In the genomic region with DNA sequence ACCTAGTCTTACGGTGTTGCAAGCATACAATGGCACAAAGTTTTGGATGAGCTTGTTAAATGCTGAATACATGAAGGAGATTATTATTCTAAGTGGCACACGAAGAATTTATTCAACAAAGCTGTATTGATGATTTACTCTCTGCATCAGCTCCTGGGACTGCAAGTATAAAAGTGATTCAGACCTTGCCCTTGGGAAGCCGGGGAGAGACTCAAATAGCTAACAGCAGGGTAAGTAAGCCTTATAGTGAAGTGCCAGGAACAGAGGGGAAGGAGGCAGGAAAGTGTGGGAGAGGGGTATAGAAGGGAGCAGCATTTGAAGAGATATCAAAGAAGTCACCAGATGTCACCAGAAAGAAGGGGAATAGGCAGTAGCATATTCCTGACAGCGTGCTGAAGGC, we compare ENCODE assay signal across 25 cellular contexts.
DNase-seq lines count a peak whose midpoint lies in the region.
"Had no signal": no experiment of that assay in that cellular context is flagged by ENCODE, and none has a peak within 500 bp of the region (broad histone marks: within the 10 kb centered on the region; RNA-seq: fewer than 3 reads in every experiment).

No MANE protein-coding gene starts in this region.

- no peak overlapping the region for H3K27ac Mint-ChIP-seq in activated T-helper 1 cell treated with anti-CD3 and anti-CD28 coated beads, Interleukin-12 subunit alpha, Interleukin-12 subunit beta, Interleukin-2, Interleukin-4 antibody, amounts not matched to agents 30 ng/mL and 10 ng/mL and 1 ng/mL, durations not matched to agents 14 hours and 24 hours and 36 hours
- H3K27ac Mint-ChIP-seq: activated CD8-positive, alpha-beta T cell treated with anti-CD3 and anti-CD28 coated beads, Interleukin-2, amount 10 ng/mL, durations not matched to agents 7 days and 5 days; dendritic cell treated with granulocyte-macrophage colony-stimulating factor and Interleukin-4, amounts not matched to agents 40 ng/mL and 50 ng/mL, for 4 days; mesothelial cell of epicardium had no signal

- H3K9me3 Mint-ChIP-seq in activated T-helper 1 cell treated with anti-CD3 and anti-CD28 coated beads, Interleukin-12 subunit alpha, Interleukin-12 subunit beta, Interleukin-2, Interleukin-4 antibody, amounts not matched to agents 30 ng/mL and 10 ng/mL and 1 ng/mL, durations not matched to agents 14 hours and 24 hours and 36 hours, result no peaks in the 10 kb centered on the region
- H3K9me3 Mint-ChIP-seq: dendritic cell treated with granulocyte-macrophage colony-stimulating factor and Interleukin-4, amounts not matched to agents 40 ng/mL and 50 ng/mL, for 4 days; mesothelial cell of epicardium; naive thymus-derived CD4-positive, alpha-beta T cell had no signal

- H3K36me3 Mint-ChIP-seq in activated T-helper 1 cell treated with anti-CD3 and anti-CD28 coated beads, Interleukin-12 subunit alpha, Interleukin-12 subunit beta, Interleukin-2, Interleukin-4 antibody, amounts not matched to agents 30 ng/mL and 10 ng/mL and 1 ng/mL, durations not matched to agents 14 hours and 24 hours and 36 hours (ENCODE audit: low read depth), result no peaks in the 10 kb centered on the region
- H3K36me3 Mint-ChIP-seq: mesothelial cell of epicardium had no signal

- H3K4me3 Mint-ChIP-seq in activated T-helper 1 cell treated with anti-CD3 and anti-CD28 coated beads, Interleukin-12 subunit alpha, Interleukin-12 subunit beta, Interleukin-2, Interleukin-4 antibody, amounts not matched to agents 30 ng/mL and 10 ng/mL and 1 ng/mL, durations not matched to agents 14 hours and 24 hours and 36 hours, result no peak overlapping the region
- H3K4me3 Mint-ChIP-seq: activated CD8-positive, alpha-beta T cell treated with anti-CD3 and anti-CD28 coated beads, Interleukin-2, amount 10 ng/mL, durations not matched to agents 7 days and 5 days; dendritic cell treated with granulocyte-macrophage colony-stimulating factor and Interleukin-4, amounts not matched to agents 40 ng/mL and 50 ng/mL, for 4 days; mesothelial cell of epicardium; naive thymus-derived CD4-positive, alpha-beta T cell had no signal

- intact Hi-C loops in activated T-helper 1 cell treated with anti-CD3 and anti-CD28 coated beads, Interleukin-12 subunit alpha, Interleukin-12 subunit beta, Interleukin-2, Interleukin-4 antibody, amounts not matched to agents 30 ng/mL and 10 ng/mL and 1 ng/mL, durations not matched to agents 14 hours and 24 hours and 36 hours (cut with micrococcal nuclease), result no loop called here

- no peaks in the 10 kb centered on the region for H3K4me1 Mint-ChIP-seq in activated T-helper 1 cell treated with anti-CD3 and anti-CD28 coated beads, Interleukin-12 subunit alpha, Interleukin-12 subunit beta, Interleukin-2, Interleukin-4 antibody, amounts not matched to agents 30 ng/mL and 10 ng/mL and 1 ng/mL, durations not matched to agents 14 hours and 24 hours and 36 hours (ENCODE audit: low read depth)
- H3K4me1 Mint-ChIP-seq: naive thymus-derived CD4-positive, alpha-beta T cell had no signal

- DNase-seq in ELR (ENCODE audit: low read depth), result peak; percentile 60
- peak; percentile 14 for DNase-seq in amniotic epithelial cell (ENCODE audit: low read depth)
- peak; percentile 10 for DNase-seq in iris pigment epithelial cell (ENCODE audit: low read depth)
- peak; percentile 62 for DNase-seq in stromal cell of bone marrow (ENCODE audit: low read depth)
- no peak for DNase-seq in activated T-helper 1 cell treated with anti-CD3 and anti-CD28 coated beads, Interleukin-12 subunit alpha, Interleukin-12 subunit beta, Interleukin-2, Interleukin-4 antibody, amounts not matched to agents 30 ng/mL and 10 ng/mL and 1 ng/mL, durations not matched to agents 14 hours and 24 hours and 36 hours (ENCODE audit: low spot score)
- DNase-seq in superior temporal gyrus (ENCODE audit: extremely low spot score), result no peak
- no peak for DNase-seq in NCI-H345 treated with DMSO at 0.1 percent for 48 hours (lab: John Stamatoyannopoulos, UW; ENCODE audit: unreplicated experiment)
- DNase-seq: activated CD4-positive, alpha-beta T cell treated with anti-CD3 and anti-CD28 coated beads for 1 hour; activated T-cell treated with anti-CD3 and anti-CD28 coated beads for 4 hours; amniotic stem cell; central memory CD4-positive, alpha-beta T cell; COR-L47; DMS79; heart left ventricle; left lung; naive thymus-derived CD4-positive, alpha-beta T cell; NCI-H146; ovary; PC-3; SHP77; stimulated activated CD4-positive, alpha-beta T cell treated with anti-CD3 and anti-CD28 coated beads, Interleukin-12 subunit alpha, Interleukin-12 subunit beta, amount 100 ng/mL, for 4 hours; stimulated activated naive CD8-positive, alpha-beta T cell treated with anti-CD3 and anti-CD28 coated beads, Interleukin-15, Interleukin-2, amounts not matched to agents 100 U/mL and 50 U/mL, for 24 hours had no signal

- H3K27me3 Mint-ChIP-seq in activated T-helper 1 cell treated with anti-CD3 and anti-CD28 coated beads, Interleukin-12 subunit alpha, Interleukin-12 subunit beta, Interleukin-2, Interleukin-4 antibody, amounts not matched to agents 30 ng/mL and 10 ng/mL and 1 ng/mL, durations not matched to agents 14 hours and 24 hours and 36 hours (ENCODE audit: insufficient read depth), result peaks cover 2% of the 10 kb centered on the region
- H3K27me3 Mint-ChIP-seq: dendritic cell treated with granulocyte-macrophage colony-stimulating factor and Interleukin-4, amounts not matched to agents 40 ng/mL and 50 ng/mL, for 4 days had no signal

Comparison
In these comparisons a context has a peak if more than half of its experiments do, and no peak if none do; other contexts are left out.
1. DNase-seq: peak in ELR (single experiment), amniotic epithelial cell (single experiment), iris pigment epithelial cell (single experiment) and stromal cell of bone marrow (single experiment); none in activated T-helper 1 cell treated with anti-CD3 and anti-CD28 coated beads, Interleukin-12 subunit alpha, Interleukin-12 subunit beta, Interleukin-2, Interleukin-4 antibody, amounts not matched to agents 30 ng/mL and 10 ng/mL and 1 ng/mL, durations not matched to agents 14 hours and 24 hours and 36 hours (single experiment), superior temporal gyrus (single experiment) and NCI-H345 treated with DMSO at 0.1 percent for 48 hours (single experiment).